Comparison of ENCODE assay signal across 30 cellular contexts in genomic region chr7:20383351-20383750, GRCh38. TPM values are rescaled to one million over a fixed set of nuclear protein-coding genes. Genes with fewer than 3 reads are reported as not detected.
"Had no signal": no experiment of that assay in that cellular context is flagged by ENCODE, and none has a peak within 500 bp of the region (broad histone marks: within the 10 kb centered on the region; RNA-seq: fewer than 3 reads in every experiment).

No MANE protein-coding gene starts in this region.

- H3K27ac Mint-ChIP-seq: activated CD4-positive, alpha-beta memory T cell treated with anti-CD3 and anti-CD28 coated beads for 36 hours; activated CD4-positive, alpha-beta T cell treated with anti-CD3 and anti-CD28 coated beads for 36 hours; activated CD4-positive, alpha-beta T cell treated with anti-CD3 and anti-CD28 coated beads, Interleukin-2, amount 10 ng/mL, durations not matched to agents 24 days and 14 days; activated CD8-positive, alpha-beta memory T cell treated with anti-CD3 and anti-CD28 coated beads, Interleukin-2, amount 10 ng/mL, durations not matched to agents 7 days and 5 days; activated CD8-positive, alpha-beta T cell treated with anti-CD3 and anti-CD28 coated beads, Interleukin-2, amount 10 ng/mL, durations not matched to agents 7 days and 5 days; activated naive CD8-positive, alpha-beta T cell; dendritic cell treated with granulocyte-macrophage colony-stimulating factor and Interleukin-4, amounts not matched to agents 40 ng/mL and 50 ng/mL, for 4 days; effector memory CD8-positive, alpha-beta T cell had no signal

- H3K27ac ChIP-seq: brain microvascular endothelial cell, coronary artery, epithelial cell of prostate, esophagus squamous epithelium, foreskin keratinocyte, gastroesophageal sphincter, heart right ventricle had no signal

- H3K4me3 ChIP-seq: coronary artery, esophagus squamous epithelium, gastroesophageal sphincter, heart right ventricle had no signal

- DNase-seq: activated CD4-positive, alpha-beta memory T cell treated with anti-CD3 and anti-CD28 coated beads for 36 hours; activated CD4-positive, alpha-beta T cell treated with anti-CD3 and anti-CD28 coated beads for 36 hours; activated CD4-positive, alpha-beta T cell treated with anti-CD3 and anti-CD28 coated beads, Interleukin-2, amount 10 ng/mL, durations not matched to agents 24 days and 14 days; activated CD4-positive, CD25-positive, alpha-beta regulatory T cell; activated CD4-positive, CD25-positive, alpha-beta regulatory T cell treated with anti-CD3 and anti-CD28 coated beads, Interleukin-2, amount 50 U/mL, for 72 hours; activated CD8-positive, alpha-beta memory T cell treated with anti-CD3 and anti-CD28 coated beads, Interleukin-2, amount 10 ng/mL, durations not matched to agents 7 days and 5 days; activated CD8-positive, alpha-beta memory T cell treated with anti-CD3 and anti-CD28 coated beads, Interleukin-2, amount 50 U/mL, for 4 hours; activated CD8-positive, alpha-beta T cell treated with anti-CD3 and anti-CD28 coated beads, Interleukin-2, amount 10 ng/mL, durations not matched to agents 7 days and 5 days; activated effector memory CD4-positive, alpha-beta T cell treated with Interleukin-2 at 50 U/mL for 16 hours; activated gamma-delta T cell treated with Interleukin-2 at 50 U/mL for 16 hours; activated naive CD4-positive, alpha-beta T cell treated with anti-CD3 and anti-CD28 coated beads, Interleukin-2, amount 50 U/mL, for 16 hours; activated naive CD4-positive, alpha-beta T cell treated with Interleukin-2 at 50 U/mL for 16 hours; activated T-cell treated with anti-CD3 and anti-CD28 coated beads, Interleukin-2, amount 50 U/mL, for 1 hour; activated T-cell treated with anti-CD3 and anti-CD28 coated beads, Interleukin-2, amount 50 U/mL, for 48 hours; amniotic stem cell; anterior cingulate cortex; brain microvascular endothelial cell; effector CD4-positive, alpha-beta T cell; effector memory CD8-positive, alpha-beta T cell; esophagus squamous epithelium; foreskin keratinocyte; heart right ventricle; T-helper 2 cell had no signal

- H3K4me1 Mint-ChIP-seq: activated CD4-positive, alpha-beta T cell treated with anti-CD3 and anti-CD28 coated beads for 36 hours; activated CD4-positive, alpha-beta T cell treated with anti-CD3 and anti-CD28 coated beads, Interleukin-2, amount 10 ng/mL, durations not matched to agents 24 days and 14 days; activated CD8-positive, alpha-beta memory T cell treated with anti-CD3 and anti-CD28 coated beads, Interleukin-2, amount 10 ng/mL, durations not matched to agents 7 days and 5 days; central memory CD8-positive, alpha-beta T cell had no signal

- ATAC-seq: activated CD4-positive, alpha-beta T cell treated with anti-CD3 and anti-CD28 coated beads for 36 hours; activated CD8-positive, alpha-beta memory T cell treated with anti-CD3 and anti-CD28 coated beads, Interleukin-2, amount 10 ng/mL, durations not matched to agents 7 days and 5 days; activated CD8-positive, alpha-beta T cell treated with anti-CD3 and anti-CD28 coated beads, Interleukin-2, amount 10 ng/mL, durations not matched to agents 7 days and 5 days; effector memory CD8-positive, alpha-beta T cell; foreskin keratinocyte; gastroesophageal sphincter; heart right ventricle had no signal

- H3K36me3 ChIP-seq: brain microvascular endothelial cell had no signal

- H3K9me3 ChIP-seq: esophagus squamous epithelium, gastroesophageal sphincter, heart right ventricle had no signal

- H3K4me3 Mint-ChIP-seq: activated CD4-positive, alpha-beta memory T cell treated with anti-CD3 and anti-CD28 coated beads for 36 hours; activated CD4-positive, alpha-beta T cell treated with anti-CD3 and anti-CD28 coated beads for 36 hours; activated CD4-positive, alpha-beta T cell treated with anti-CD3 and anti-CD28 coated beads, Interleukin-2, amount 10 ng/mL, durations not matched to agents 24 days and 14 days; activated CD8-positive, alpha-beta memory T cell treated with anti-CD3 and anti-CD28 coated beads, Interleukin-2, amount 10 ng/mL, durations not matched to agents 7 days and 5 days; activated CD8-positive, alpha-beta T cell treated with anti-CD3 and anti-CD28 coated beads, Interleukin-2, amount 10 ng/mL, durations not matched to agents 7 days and 5 days; activated naive CD8-positive, alpha-beta T cell; central memory CD8-positive, alpha-beta T cell; dendritic cell treated with granulocyte-macrophage colony-stimulating factor and Interleukin-4, amounts not matched to agents 40 ng/mL and 50 ng/mL, for 4 days; effector memory CD8-positive, alpha-beta T cell had no signal

- H3K4me1 ChIP-seq: gastroesophageal sphincter, heart right ventricle had no signal

- H3K9me3 Mint-ChIP-seq: activated CD4-positive, alpha-beta memory T cell treated with anti-CD3 and anti-CD28 coated beads for 36 hours; activated CD4-positive, alpha-beta T cell treated with anti-CD3 and anti-CD28 coated beads, Interleukin-2, amount 10 ng/mL, durations not matched to agents 24 days and 14 days; central memory CD8-positive, alpha-beta T cell; dendritic cell treated with granulocyte-macrophage colony-stimulating factor and Interleukin-4, amounts not matched to agents 40 ng/mL and 50 ng/mL, for 4 days; effector memory CD8-positive, alpha-beta T cell had no signal

- H3K36me3 Mint-ChIP-seq: activated CD4-positive, alpha-beta memory T cell treated with anti-CD3 and anti-CD28 coated beads for 36 hours; activated CD8-positive, alpha-beta memory T cell treated with anti-CD3 and anti-CD28 coated beads, Interleukin-2, amount 10 ng/mL, durations not matched to agents 7 days and 5 days; activated naive CD8-positive, alpha-beta T cell had no signal

- H3K27me3 Mint-ChIP-seq: activated CD4-positive, alpha-beta memory T cell treated with anti-CD3 and anti-CD28 coated beads for 36 hours; activated CD4-positive, alpha-beta T cell treated with anti-CD3 and anti-CD28 coated beads for 36 hours; activated CD4-positive, alpha-beta T cell treated with anti-CD3 and anti-CD28 coated beads, Interleukin-2, amount 10 ng/mL, durations not matched to agents 24 days and 14 days; activated CD8-positive, alpha-beta memory T cell treated with anti-CD3 and anti-CD28 coated beads, Interleukin-2, amount 10 ng/mL, durations not matched to agents 7 days and 5 days; activated naive CD8-positive, alpha-beta T cell; central memory CD8-positive, alpha-beta T cell; dendritic cell treated with granulocyte-macrophage colony-stimulating factor and Interleukin-4, amounts not matched to agents 40 ng/mL and 50 ng/mL, for 4 days; effector memory CD8-positive, alpha-beta T cell had no signal

- H3K27me3 ChIP-seq: brain microvascular endothelial cell, esophagus squamous epithelium, foreskin keratinocyte, gastroesophageal sphincter, heart right ventricle had no signal

RNA-seq across cellular contexts. Expression of gene ITGB8, which starts 52.7 kb away (rescaled TPM):
- total RNA-seq: activated CD4-positive, alpha-beta memory T cell treated with anti-CD3 and anti-CD28 coated beads for 36 hours; activated CD4-positive, alpha-beta T cell treated with anti-CD3 and anti-CD28 coated beads, Interleukin-2, amount 10 ng/mL, durations not matched to agents 24 days and 14 days; activated CD8-positive, alpha-beta T cell treated with anti-CD3 and anti-CD28 coated beads, Interleukin-2, amount 10 ng/mL, durations not matched to agents 7 days and 5 days; T-helper 1 cell treated with Interleukin-12 subunit alpha and Interleukin-12 subunit beta and Interleukin-4 antibody, amounts not matched to agents 30 ng/mL and 1 ng/mL, for 36 hours had no signal
